8 cellular contexts compared by ENCODE assay signal in the genomic region with DNA sequence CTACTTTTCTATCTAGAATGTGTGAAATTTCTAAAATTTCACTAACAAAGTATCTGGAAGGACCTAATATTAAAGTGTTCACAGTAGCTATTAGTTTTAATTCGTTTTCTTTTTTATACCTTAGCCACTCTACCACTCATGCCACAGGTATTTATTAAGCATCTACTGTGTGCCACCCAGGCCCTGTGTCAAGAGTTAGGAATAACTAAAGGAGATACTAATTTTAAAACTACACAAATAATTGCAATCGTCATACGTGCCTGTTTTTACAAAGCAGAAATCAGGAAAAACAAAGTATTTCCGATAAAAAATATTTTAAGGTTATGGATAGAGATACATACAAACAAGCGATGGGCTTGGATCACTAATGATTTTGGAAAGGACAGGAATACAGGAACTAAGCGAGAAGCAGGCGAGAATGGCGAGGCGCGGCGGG. TPM values are rescaled to one million over a fixed set of nuclear protein-coding genes. Genes with fewer than 3 reads are reported as not detected.
DNase-seq lines count a peak whose midpoint lies in the region; ATAC-seq and TF ChIP-seq lines count a peak whose summit lies in the region.

No MANE protein-coding gene starts in this region.

- BruUV-seq in A673 (replicated peaks; lab: Mats Ljungman, UMichigan): no TSS peak

- H3K4me1 ChIP-seq in A673 (ENCODE audit: insufficient read depth, low read length, poor library complexity, severe bottlenecking) (no peaks in the 10 kb centered on the region), muscle layer of colon (ENCODE audit: insufficient read depth, low read length) (peaks cover 33% of the 10 kb centered on the region)

- peak overlapping the region; percentile 80 to 95 (median 88) for H3K27ac Mint-ChIP-seq in IgD-negative memory B cell
- peak overlapping the region; percentile 25 for H3K27ac Mint-ChIP-seq in central memory CD8-positive, alpha-beta T cell (ENCODE audit: low read depth)

- H3K4me1 Mint-ChIP-seq in IgD-negative memory B cell: peaks cover 17 to 32% (median 19%) of the 10 kb centered on the region in 3 donors
- H3K4me1 Mint-ChIP-seq in central memory CD8-positive, alpha-beta T cell: peaks cover 19% of the 10 kb centered on the region

- ATAC-seq in central memory CD8-positive, alpha-beta T cell (replicated peaks; ENCODE audit: extremely low read depth, poor library complexity, severe bottlenecking): no peak
- ATAC-seq in GM21576 (IDR thresholded peaks at IDR 0.05; ENCODE audit: unreplicated experiment) (no peak), GM18519 (IDR thresholded peaks at IDR 0.05; ENCODE audit: low FRiP score, unreplicated experiment) (no peak)

- intact Hi-C loops in A673 (cut with micrococcal nuclease; ENCODE audit: unreplicated experiment): no loop called here

- H3K27me3 Mint-ChIP-seq in IgD-negative memory B cell: no peaks in the 10 kb centered on the region
- H3K27me3 Mint-ChIP-seq in central memory CD8-positive, alpha-beta T cell: no peaks in the 10 kb centered on the region

- H3K9me3 ChIP-seq in A673 (ENCODE audit: low read depth, low read length, poor library complexity, severe bottlenecking) (no peaks in the 10 kb centered on the region), muscle layer of colon (ENCODE audit: low read length) (no peaks in the 10 kb centered on the region)

- H3K36me3 Mint-ChIP-seq in IgD-negative memory B cell: peaks cover 2% of the 10 kb centered on the region
- peaks cover 4% of the 10 kb centered on the region for H3K36me3 Mint-ChIP-seq in central memory CD8-positive, alpha-beta T cell (ENCODE audit: insufficient read depth)

- H3K27me3 ChIP-seq in A673 (replicated peaks; ENCODE audit: insufficient read depth, low read depth, low read length, poor library complexity) (no peaks in the 10 kb centered on the region), muscle layer of colon (ENCODE audit: control insufficient read depth in 1 of 2, insufficient read depth in 2 of 2, low read length in 2 of 2) (no peaks in the 10 kb centered on the region)

- DNase-seq in A673 (ENCODE audit: low spot score): no peak
- DNase-seq in central memory CD8-positive, alpha-beta T cell (ENCODE audit: low spot score in 2 of 2): no peak
- no peak for DNase-seq in hippocampal formation (lab: John Stamatoyannopoulos, UW)
- DNase-seq in kidney tubule cell (ENCODE audit: low spot score): no peak

- POLR2A ChIA-PET in A673 (lab: Charles Lee; ENCODE audit: low non-redundant PET): interaction anchor here (0.6 kb wide), 1 partner anchor 9 kb away, joined by 3 read pairs; no protein-coding TSS in a partner anchor

- CTCF ChIA-PET in A673 (lab: Charles Lee): interaction anchor here (1.0 kb wide), 1 partner anchor 95 kb away, joined by 10 read pairs; no protein-coding TSS in a partner anchor

- no peaks in the 10 kb centered on the region for H3K9me3 Mint-ChIP-seq in IgD-negative memory B cell
- no peaks in the 10 kb centered on the region for H3K9me3 Mint-ChIP-seq in central memory CD8-positive, alpha-beta T cell

- peak overlapping the region; percentile 54 for H3K9ac ChIP-seq in muscle layer of colon (ENCODE audit: low read length)

- H3K4me3 Mint-ChIP-seq in IgD-negative memory B cell: peak overlapping the region; percentile 87 to 96 (median 93)
- H3K4me3 Mint-ChIP-seq in central memory CD8-positive, alpha-beta T cell: peak overlapping the region; percentile 86

- H3K27ac ChIP-seq in A673 (ENCODE audit: low read depth, low read length, poor library complexity, severe bottlenecking): no peak overlapping the region
- H3K27ac ChIP-seq in muscle layer of colon (ENCODE audit: low read depth, low read length): peak overlapping the region; percentile 95

- H3K36me3 ChIP-seq in A673 (ENCODE audit: insufficient read depth, low read length, poor library complexity, severe bottlenecking) (no peaks in the 10 kb centered on the region), muscle layer of colon (ENCODE audit: insufficient read depth, low read length) (no peaks in the 10 kb centered on the region)

- peak overlapping the region; percentile 99 for H3K4me3 ChIP-seq in A673 (ENCODE audit: low read depth, low read length, poor library complexity, severe bottlenecking)
- H3K4me3 ChIP-seq in muscle layer of colon (ENCODE audit: low read depth in 1 of 2, low read length in 2 of 2): peak overlapping the region; percentile 36 to 84

- no peak for TF ChIP-seq CTCF in A673 (conservative IDR thresholded peaks at IDR 0.05; ENCODE audit: low read depth, low read length)

RNA-seq across cellular contexts. Expression of gene EEF2K, which starts 0.5 kb away (rescaled TPM):
- 14.3 and 18.4 TPM in 2 replicates for total RNA-seq in A673 (2021)
- 2.2 TPM for polyA plus RNA-seq in IgD-negative memory B cell

RNA-seq across cellular contexts. Expression of gene SDR42E2, which starts 43.3 kb away (rescaled TPM):
- total RNA-seq in A673 (2021): not detected in 2 replicates
- polyA plus RNA-seq in IgD-negative memory B cell: 0.20 TPM
